25 cellular contexts compared by ENCODE assay signal in the genomic region with DNA sequence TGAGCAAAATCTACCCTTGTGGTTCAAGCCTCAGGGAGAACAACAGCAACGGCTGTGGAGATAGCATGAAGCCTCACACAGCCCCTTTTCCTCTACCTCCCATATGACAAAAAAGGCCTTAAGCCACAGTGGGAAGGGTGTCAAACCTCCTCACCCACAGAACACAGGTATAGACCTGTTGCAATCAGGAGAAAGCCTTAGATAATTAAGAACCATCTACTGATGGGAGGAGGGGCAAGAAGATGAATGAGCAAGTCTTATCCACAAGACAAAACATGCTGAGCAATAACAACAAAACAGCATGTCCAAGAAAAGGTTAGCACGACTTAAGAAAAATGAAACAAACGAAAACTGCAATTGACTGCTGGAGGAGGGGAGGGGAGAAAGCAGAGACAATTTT.
"Had no signal": no experiment of that assay in that cellular context is flagged by ENCODE, and none has a peak within 500 bp of the region (broad histone marks: within the 10 kb centered on the region; RNA-seq: fewer than 3 reads in every experiment).

No MANE protein-coding gene starts in this region.

- H3K27ac ChIP-seq: gastroesophageal sphincter, neural progenitor cell, right atrium auricular region, suprapubic skin, tibial artery, upper lobe of right lung had no signal

- H3K9me3 ChIP-seq: gastroesophageal sphincter, right atrium auricular region, suprapubic skin, tibial artery, upper lobe of right lung had no signal

- H3K4me1 ChIP-seq: neural progenitor cell, right atrium auricular region, suprapubic skin, tibial artery, upper lobe of right lung had no signal

- H3K36me3 Mint-ChIP-seq: activated CD8-positive, alpha-beta memory T cell treated with anti-CD3 and anti-CD28 coated beads, Interleukin-2, amount 10 ng/mL, durations not matched to agents 7 days and 5 days; activated naive CD4-positive, alpha-beta T cell treated with anti-CD3 and anti-CD28 coated beads, Interleukin-2, amount 50 U/mL, for 24 hours; memory B cell; neural progenitor cell; stimulated activated naive B cell treated with anti-CD40 and anti-IgM and Interleukin-4, amounts not matched to agents 10 μg/mL and 1 μg/mL and 100 μg/mL, for 72 hours had no signal

- H3K27me3 ChIP-seq: gastroesophageal sphincter, neural progenitor cell, right atrium auricular region, suprapubic skin, tibial artery, upper lobe of right lung had no signal

- H3K4me3 ChIP-seq: gastroesophageal sphincter, neural progenitor cell, right atrium auricular region, suprapubic skin, tibial artery, upper lobe of right lung had no signal

- ATAC-seq: activated CD4-positive, alpha-beta T cell treated with anti-CD3 and anti-CD28 coated beads for 36 hours; activated CD8-positive, alpha-beta memory T cell treated with anti-CD3 and anti-CD28 coated beads, Interleukin-2, amount 10 ng/mL, durations not matched to agents 7 days and 5 days; activated CD8-positive, alpha-beta T cell treated with anti-CD3 and anti-CD28 coated beads, Interleukin-2, amount 10 ng/mL, durations not matched to agents 7 days and 5 days; activated naive CD8-positive, alpha-beta T cell treated with anti-CD3 and anti-CD28 coated beads, Interleukin-2, amount 50 U/mL, for 24 hours; gastroesophageal sphincter; naive thymus-derived CD8-positive, alpha-beta T cell; stimulated activated naive B cell treated with anti-CD40 and anti-IgM and Interleukin-4, amounts not matched to agents 10 μg/mL and 1 μg/mL and 100 μg/mL, for 72 hours; upper lobe of right lung had no signal

- H3K9me3 Mint-ChIP-seq: neural progenitor cell had no signal

- H3K27ac Mint-ChIP-seq: activated CD4-positive, alpha-beta T cell treated with anti-CD3 and anti-CD28 coated beads for 36 hours; activated CD8-positive, alpha-beta memory T cell treated with anti-CD3 and anti-CD28 coated beads, Interleukin-2, amount 10 ng/mL, durations not matched to agents 7 days and 5 days; activated CD8-positive, alpha-beta T cell treated with anti-CD3 and anti-CD28 coated beads, Interleukin-2, amount 10 ng/mL, durations not matched to agents 7 days and 5 days; activated naive CD4-positive, alpha-beta T cell treated with anti-CD3 and anti-CD28 coated beads, Interleukin-2, amount 50 U/mL, for 24 hours; activated naive CD8-positive, alpha-beta T cell treated with anti-CD3 and anti-CD28 coated beads, Interleukin-2, amount 50 U/mL, for 24 hours; activated T-helper 2 cell treated with anti-CD3 and anti-CD28 coated beads, Interferon-gamma antibody, Interleukin-2, Interleukin-4, amounts not matched to agents 10 μg/mL and 5 μg/mL and 100 μg/mL, durations not matched to agents 14 hours and 24 hours and 36 hours; memory B cell; naive thymus-derived CD8-positive, alpha-beta T cell; neural progenitor cell; stimulated activated naive B cell treated with anti-CD40 and anti-IgM and Interleukin-4, amounts not matched to agents 10 μg/mL and 1 μg/mL and 100 μg/mL, for 72 hours; T-helper 2 cell treated with Interferon-gamma antibody and Interleukin-4, amounts not matched to agents 5 μg/mL and 100 μg/mL, for 36 hours had no signal

- H3K36me3 ChIP-seq: gastroesophageal sphincter, neural progenitor cell, right atrium auricular region, suprapubic skin, tibial artery, upper lobe of right lung had no signal

- DNase-seq: activated CD4-positive, alpha-beta T cell treated with anti-CD3 and anti-CD28 coated beads for 36 hours; activated CD4-positive, CD25-positive, alpha-beta regulatory T cell; activated CD8-positive, alpha-beta memory T cell treated with anti-CD3 and anti-CD28 coated beads, Interleukin-2, amount 10 ng/mL, durations not matched to agents 7 days and 5 days; activated CD8-positive, alpha-beta T cell treated with anti-CD3 and anti-CD28 coated beads, Interleukin-2, amount 10 ng/mL, durations not matched to agents 7 days and 5 days; activated naive CD8-positive, alpha-beta T cell treated with anti-CD3 and anti-CD28 coated beads, Interleukin-2, amount 50 U/mL, for 24 hours; activated T-cell treated with anti-CD3 and anti-CD28 coated beads, Interleukin-2, amount 50 U/mL, for 48 hours; dermis blood vessel endothelial cell; effector CD4-positive, alpha-beta T cell; hippocampal formation; kidney; naive thymus-derived CD8-positive, alpha-beta T cell; occipital lobe; stimulated activated CD4-positive, alpha-beta T cell treated with anti-CD3 and anti-CD28 coated beads, Interleukin-15, amount 100 ng/mL, for 24 hours; stimulated activated CD4-positive, alpha-beta T cell treated with anti-CD3 and anti-CD28 coated beads, Interleukin-2, amount 100 ng/mL, for 24 hours; stimulated activated naive B cell treated with anti-CD40 and anti-IgM and Interleukin-4, amounts not matched to agents 10 μg/mL and 1 μg/mL and 100 μg/mL, for 72 hours; tibial artery; upper lobe of right lung had no signal

- H3K4me2 ChIP-seq: neural progenitor cell had no signal

- H3K4me3 Mint-ChIP-seq: activated CD4-positive, alpha-beta T cell treated with anti-CD3 and anti-CD28 coated beads for 36 hours; activated CD8-positive, alpha-beta memory T cell treated with anti-CD3 and anti-CD28 coated beads, Interleukin-2, amount 10 ng/mL, durations not matched to agents 7 days and 5 days; activated CD8-positive, alpha-beta T cell treated with anti-CD3 and anti-CD28 coated beads, Interleukin-2, amount 10 ng/mL, durations not matched to agents 7 days and 5 days; activated naive CD4-positive, alpha-beta T cell treated with anti-CD3 and anti-CD28 coated beads, Interleukin-2, amount 50 U/mL, for 24 hours; activated naive CD8-positive, alpha-beta T cell treated with anti-CD3 and anti-CD28 coated beads, Interleukin-2, amount 50 U/mL, for 24 hours; memory B cell; naive thymus-derived CD8-positive, alpha-beta T cell; neural progenitor cell; stimulated activated naive B cell treated with anti-CD40 and anti-IgM and Interleukin-4, amounts not matched to agents 10 μg/mL and 1 μg/mL and 100 μg/mL, for 72 hours; T-helper 2 cell treated with Interferon-gamma antibody and Interleukin-4, amounts not matched to agents 5 μg/mL and 100 μg/mL, for 36 hours had no signal

- H3K27me3 Mint-ChIP-seq: activated CD4-positive, alpha-beta T cell treated with anti-CD3 and anti-CD28 coated beads for 36 hours; activated CD8-positive, alpha-beta memory T cell treated with anti-CD3 and anti-CD28 coated beads, Interleukin-2, amount 10 ng/mL, durations not matched to agents 7 days and 5 days; activated naive CD4-positive, alpha-beta T cell treated with anti-CD3 and anti-CD28 coated beads, Interleukin-2, amount 50 U/mL, for 24 hours; activated naive CD8-positive, alpha-beta T cell treated with anti-CD3 and anti-CD28 coated beads, Interleukin-2, amount 50 U/mL, for 24 hours; memory B cell; naive thymus-derived CD8-positive, alpha-beta T cell; stimulated activated naive B cell treated with anti-CD40 and anti-IgM and Interleukin-4, amounts not matched to agents 10 μg/mL and 1 μg/mL and 100 μg/mL, for 72 hours had no signal

- H3K9ac ChIP-seq: neural progenitor cell had no signal

- H3K4me1 Mint-ChIP-seq: activated CD4-positive, alpha-beta T cell treated with anti-CD3 and anti-CD28 coated beads for 36 hours; activated CD8-positive, alpha-beta memory T cell treated with anti-CD3 and anti-CD28 coated beads, Interleukin-2, amount 10 ng/mL, durations not matched to agents 7 days and 5 days; activated naive CD4-positive, alpha-beta T cell treated with anti-CD3 and anti-CD28 coated beads, Interleukin-2, amount 50 U/mL, for 24 hours; activated naive CD8-positive, alpha-beta T cell treated with anti-CD3 and anti-CD28 coated beads, Interleukin-2, amount 50 U/mL, for 24 hours; memory B cell; naive thymus-derived CD8-positive, alpha-beta T cell; neural progenitor cell; stimulated activated naive B cell treated with anti-CD40 and anti-IgM and Interleukin-4, amounts not matched to agents 10 μg/mL and 1 μg/mL and 100 μg/mL, for 72 hours had no signal

- H2AFZ ChIP-seq: neural progenitor cell had no signal
